15 cellular contexts compared by ENCODE assay signal in the genomic region with DNA sequence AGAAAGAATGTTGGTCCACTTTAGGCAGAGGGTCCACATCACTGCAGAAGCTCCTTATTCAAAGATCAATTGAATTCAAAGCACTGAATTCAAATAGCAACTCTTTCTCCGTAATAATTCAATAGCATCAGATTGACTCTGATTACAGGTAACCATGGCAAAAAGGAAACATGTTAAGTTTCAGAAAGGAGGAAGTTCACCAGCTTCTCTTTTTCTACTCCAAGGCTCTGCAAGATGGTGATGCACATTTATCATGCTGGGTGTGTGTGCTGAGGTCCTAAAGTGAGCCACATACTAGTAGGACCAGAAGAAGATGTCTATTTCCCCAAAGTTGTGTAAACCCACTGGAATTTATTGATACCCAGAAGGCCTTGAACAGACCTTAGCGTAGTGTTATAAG.
"Had no signal": no experiment of that assay in that cellular context is flagged by ENCODE, and none has a peak within 500 bp of the region (broad histone marks: within the 10 kb centered on the region; RNA-seq: fewer than 3 reads in every experiment).

No MANE protein-coding gene starts in this region.

- H3K4me3 ChIP-seq: left ventricle myocardium inferior, prostate gland, right atrium auricular region, tibial nerve had no signal

- ATAC-seq: activated CD4-positive, alpha-beta T cell treated with anti-CD3 and anti-CD28 coated beads for 36 hours; stimulated activated naive CD8-positive, alpha-beta T cell treated with anti-CD3 and anti-CD28 coated beads, Interleukin-15, Interleukin-2, amounts not matched to agents 100 U/mL and 50 U/mL, for 24 hours had no signal

- DNase-seq: activated CD4-positive, alpha-beta memory T cell treated with anti-CD3 and anti-CD28 coated beads for 36 hours; activated CD4-positive, alpha-beta T cell treated with anti-CD3 and anti-CD28 coated beads for 36 hours; activated gamma-delta T cell treated with Interleukin-2 at 50 U/mL for 16 hours; activated T-cell treated with anti-CD3 and anti-CD28 coated beads for 4 hours; effector CD4-positive, alpha-beta T cell; kidney glomerular epithelial cell; left ventricle myocardium inferior; mammary epithelial cell; stimulated activated CD4-positive, alpha-beta T cell treated with anti-CD3 and anti-CD28 coated beads, Interleukin-12 subunit alpha, Interleukin-12 subunit beta, amount 100 ng/mL, for 4 hours; stimulated activated CD4-positive, alpha-beta T cell treated with anti-CD3 and anti-CD28 coated beads, Interleukin-2, amount 100 ng/mL, for 24 hours; stimulated activated naive CD8-positive, alpha-beta T cell treated with anti-CD3 and anti-CD28 coated beads, Interleukin-15, Interleukin-2, amounts not matched to agents 100 U/mL and 50 U/mL, for 24 hours; T1000 had no signal
